ENCODE assay signal across 24 cellular contexts in the genomic region with DNA sequence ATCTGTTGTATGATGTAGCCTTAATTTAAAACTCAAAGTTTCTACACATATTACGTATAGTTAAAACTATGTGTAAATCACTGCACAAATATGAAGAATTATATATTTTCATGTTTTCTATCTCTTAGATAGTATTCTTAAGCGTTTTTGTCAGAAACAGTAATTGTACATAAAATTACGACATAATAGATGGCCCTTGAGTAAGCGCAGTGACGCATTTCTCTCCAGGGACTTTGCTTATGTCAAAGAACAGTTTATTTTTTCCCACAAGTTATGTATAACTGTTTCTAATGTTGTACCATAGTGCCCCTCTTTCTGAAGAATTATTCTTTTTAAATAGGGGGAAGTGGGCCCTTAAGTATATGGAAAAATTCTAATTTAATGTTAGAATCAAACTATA.
"Had no signal": no experiment of that assay in that cellular context is flagged by ENCODE, and none has a peak within 500 bp of the region (broad histone marks: within the 10 kb centered on the region; RNA-seq: fewer than 3 reads in every experiment).

No MANE protein-coding gene starts in this region.

- H3K27me3 ChIP-seq: neutrophil, pancreas, right lobe of liver, sigmoid colon, stomach, thyroid gland, tibial nerve, upper lobe of left lung, vagina had no signal

- ATAC-seq: natural killer cell treated with Interleukin-12 subunit alpha and Interleukin-12 subunit beta and Interleukin-15 and Interleukin-18, amount 100 ng/mL, for 72 hours; pancreas; psoas muscle; right cardiac atrium; right lobe of liver; stimulated activated effector memory CD8-positive, alpha-beta T cell treated with anti-CD3 and anti-CD28 coated beads, Interleukin-12 subunit alpha, Interleukin-12 subunit beta, amount 100 ng/mL, for 72 hours; stimulated activated naive B cell treated with anti-CD40 and anti-IgM and Interleukin-4, amounts not matched to agents 10 μg/mL and 1 μg/mL and 100 μg/mL, for 72 hours had no signal

- H3K36me3 ChIP-seq: neutrophil, pancreas, right lobe of liver, sigmoid colon, stomach, thoracic aorta, thyroid gland, tibial nerve, upper lobe of left lung, vagina had no signal

- H3K27ac ChIP-seq: neutrophil, pancreas, psoas muscle, right lobe of liver, sigmoid colon, stomach, thoracic aorta, thyroid gland, tibial nerve, upper lobe of left lung, vagina had no signal

- H3K4me3 ChIP-seq: pancreas, psoas muscle, right lobe of liver, sigmoid colon, stomach, thoracic aorta, thyroid gland, tibial nerve, upper lobe of left lung, vagina had no signal

- DNase-seq: nephron progenitor cell; nucleus accumbens; pancreas; psoas muscle; right cardiac atrium; right lobe of liver; sigmoid colon; small intestine; stimulated activated CD4-positive, alpha-beta T cell treated with anti-CD3 and anti-CD28 coated beads, Interleukin-15, amount 100 ng/mL, for 24 hours; stimulated activated CD4-positive, alpha-beta T cell treated with anti-CD3 and anti-CD28 coated beads, Interleukin-2, amount 100 ng/mL, for 24 hours; stimulated activated CD4-positive, alpha-beta T cell treated with anti-CD3 and anti-CD28 coated beads, Interleukin-2, amount 100 ng/mL, for 48 hours; stimulated activated CD4-positive, alpha-beta T cell treated with anti-CD3 and anti-CD28 coated beads, Interleukin-4, amount 100 ng/mL, for 24 hours; stimulated activated naive B cell treated with anti-CD40 and anti-IgM and Interleukin-4, amounts not matched to agents 10 μg/mL and 1 μg/mL and 100 μg/mL, for 72 hours; stimulated activated naive CD4-positive, alpha-beta T cell treated with Interleukin-2 at 50 U/mL for 16 hours; stomach; thyroid gland; trophoblast cell; upper lobe of left lung had no signal

- H3K4me1 ChIP-seq: pancreas, psoas muscle, right lobe of liver, sigmoid colon, stomach, thyroid gland, tibial nerve, upper lobe of left lung, vagina had no signal

- H3K9me3 ChIP-seq: neutrophil, pancreas, psoas muscle, right lobe of liver, sigmoid colon, stomach, thoracic aorta, thyroid gland, tibial nerve, upper lobe of left lung, vagina had no signal
